In the genomic region with DNA sequence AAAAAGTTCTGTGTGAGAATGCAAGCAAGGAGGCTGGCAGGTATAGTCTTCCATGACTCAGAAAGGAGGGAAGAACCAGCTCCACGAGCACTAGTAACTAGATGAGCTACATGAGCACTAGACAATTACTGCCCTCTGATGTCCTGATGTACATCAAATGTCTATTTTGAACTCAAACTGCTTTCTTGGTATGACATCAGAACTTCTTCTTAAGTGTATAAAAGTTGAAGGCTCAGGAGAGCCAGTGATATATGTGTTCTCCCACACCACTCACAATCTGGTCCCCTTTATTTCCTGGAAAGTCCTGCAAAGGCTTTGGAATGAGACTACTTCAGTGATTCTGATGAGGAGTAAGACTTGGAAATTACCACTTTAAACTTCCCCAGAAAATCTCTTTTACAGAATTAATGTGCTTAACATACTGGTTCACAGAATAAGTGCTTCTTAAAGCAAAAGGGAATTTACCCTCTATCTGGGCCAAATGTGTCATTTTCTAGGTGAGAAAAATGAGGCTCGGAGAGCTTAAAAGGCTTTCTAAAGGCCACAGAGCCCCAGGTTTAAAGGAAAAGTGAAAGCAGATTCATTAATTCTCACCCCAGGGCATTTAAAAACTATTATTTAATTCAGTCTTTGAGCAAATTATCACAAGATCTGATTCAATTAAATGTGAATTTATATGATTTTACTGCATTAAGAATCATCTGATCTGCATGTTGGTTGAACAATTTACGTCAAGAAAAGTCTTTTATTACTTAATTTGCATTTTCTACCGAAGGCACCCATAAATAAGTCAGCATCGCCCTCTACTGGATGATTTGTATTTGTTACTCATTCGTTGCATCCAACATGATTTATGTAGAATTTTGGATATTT, we compare ENCODE assay signal across 8 cellular contexts. TPM values are rescaled to one million over a fixed set of nuclear protein-coding genes. Genes with fewer than 3 reads are reported as not detected.
DNase-seq lines count a peak whose midpoint lies in the region; ATAC-seq and TF ChIP-seq lines count a peak whose summit lies in the region.

No MANE protein-coding gene starts in this region.

- no peaks in the 10 kb centered on the region for H3K27me3 ChIP-seq in Karpas-422 (ENCODE audit: low read length)
- H3K27me3 ChIP-seq in PC-3 (ENCODE audit: low read length), result no peaks in the 10 kb centered on the region
- no peaks in the 10 kb centered on the region for H3K27me3 ChIP-seq in stomach

- H2AFZ ChIP-seq in Karpas-422 (ENCODE audit: low read length) (peak overlapping the region; percentile 93), PC-3 (ENCODE audit: low read length) (peak overlapping the region; percentile 42)

- H3K9ac ChIP-seq in Karpas-422 (ENCODE audit: low read length) (peak overlapping the region; percentile 57), PC-3 (ENCODE audit: low read length) (peak overlapping the region; percentile 1; the same call in 1 of the 2 replicates)

- BruUV-seq in PC-3 (replicated peaks; lab: Mats Ljungman, UMichigan), result no TSS peak

- no peak for TF ChIP-seq EP300 in stomach (IDR thresholded peaks at IDR 0.05)

- no peaks in the 10 kb centered on the region for H4K20me1 ChIP-seq in Karpas-422 (ENCODE audit: insufficient read depth, low read depth, low read length)
- H4K20me1 ChIP-seq in PC-3 (ENCODE audit: low read length), result no peaks in the 10 kb centered on the region

- CTCF ChIA-PET in PC-3 (lab: Charles Lee), result interaction anchor here (0.6 to 2.3 kb wide), 15 partner anchors 19 to 672 kb away, joined by 3 to 39 read pairs (median 5); a partner anchor contains a TSS

- peak overlapping the region; percentile 73 for H3K4me2 ChIP-seq in Karpas-422 (ENCODE audit: low read depth, low read length, poor library complexity, severe bottlenecking)
- peak overlapping the region; percentile 70 for H3K4me2 ChIP-seq in PC-3 (ENCODE audit: low read length)

- H3K79me2 ChIP-seq in Karpas-422 (ENCODE audit: low read length), result no peaks in the 10 kb centered on the region
- H3K79me2 ChIP-seq in PC-3 (ENCODE audit: low read length), result no peaks in the 10 kb centered on the region

- DNase-seq in EL, result peak; percentile 66
- peak; percentile 95 for DNase-seq in Karpas-422
- DNase-seq in PC-3, result peak; percentile 98
- peak in 6 of 61 donors; percentile 1 to 31 (median 14) for DNase-seq in caudate nucleus (lab: John Stamatoyannopoulos, UW)
- DNase-seq in left kidney (ENCODE audit: low read depth, low spot score), result peak; percentile 83
- DNase-seq in stomach, result no peak
- no peak for DNase-seq in HK-2 (ENCODE audit: unreplicated experiment)

- intact Hi-C loops in PC-3 (cut with micrococcal nuclease) (loop anchor here (1.0 to 5.0 kb wide), 9 partner anchors 19 to 677 kb away; a partner anchor contains a TSS), stomach (cut with DNase I; ENCODE audit: low total_unique reads) (loop anchor here (10.0 kb wide), 1 partner anchor 119 kb away; no protein-coding TSS in a partner anchor)

- H3K9me2 ChIP-seq in Karpas-422 (replicated peaks; ENCODE audit: insufficient read depth, low read length) (no peaks in the 10 kb centered on the region), PC-3 (replicated peaks; ENCODE audit: low read length) (no peaks in the 10 kb centered on the region)

- ATAC-seq in GM21447 (IDR thresholded peaks at IDR 0.05; ENCODE audit: unreplicated experiment) (peak; percentile 52), PC-3 (peak; percentile 80)

- H3F3A ChIP-seq in PC-3 (ENCODE audit: low read length, unreplicated experiment), result peaks cover 7% of the 10 kb centered on the region

- WGBS in stomach, 5 donors, result 3 to 6% (median 5%) methylated on average over 6 of the region's 6 CpGs

- H3K36me3 ChIP-seq in Karpas-422 (ENCODE audit: insufficient read depth, low read length) (no peaks in the 10 kb centered on the region), PC-3 (ENCODE audit: low read depth, low read length) (no peaks in the 10 kb centered on the region), stomach (no peaks in the 10 kb centered on the region)

- peak overlapping the region; percentile 57 for H3K4me3 ChIP-seq in Karpas-422 (ENCODE audit: low read length)
- H3K4me3 ChIP-seq in PC-3 (ENCODE audit: low read length), result peak overlapping the region; percentile 50
- peak overlapping the region; percentile 34 to 40 (median 38) for H3K4me3 ChIP-seq in stomach

- POLR2A ChIA-PET in PC-3 (lab: Charles Lee; ENCODE audit: unreplicated experiment), result interaction anchor here (0.5 to 0.7 kb wide), 3 partner anchors 8 to 114 kb away, joined by 3 to 5 read pairs (median 3); no protein-coding TSS in a partner anchor

- no peak for TF ChIP-seq POLR2A in stomach (IDR thresholded peaks at IDR 0.05)

- H3K4me1 ChIP-seq in Karpas-422 (ENCODE audit: low read length), result peaks cover 46% of the 10 kb centered on the region
- H3K4me1 ChIP-seq in PC-3 (ENCODE audit: insufficient read depth, low read length), result peaks cover 33% of the 10 kb centered on the region
- peaks cover 0 to 8% (median 3%) of the 10 kb centered on the region in 4 donors for H3K4me1 ChIP-seq in stomach

- peaks cover 18% of the 10 kb centered on the region for H3K9me3 ChIP-seq in Karpas-422 (ENCODE audit: low read length)
- H3K9me3 ChIP-seq in PC-3 (ENCODE audit: low read length), result no peaks in the 10 kb centered on the region
- H3K9me3 ChIP-seq in stomach, result no peaks in the 10 kb centered on the region

- H3K27ac ChIP-seq in Karpas-422 (ENCODE audit: low read length) (peak overlapping the region; percentile 83), PC-3 (ENCODE audit: low read length) (no peak overlapping the region), caudate nucleus (ENCODE audit: low read depth, low read length) (peak overlapping the region; percentile 24), stomach (peak overlapping the region in 4 of 5 donors; percentile 43 to 81 (median 53))

- peak; percentile 100 for TF ChIP-seq CTCF in PC-3 (conservative IDR thresholded peaks at IDR 0.05; ENCODE audit: low read depth, low read length)
- peak in 5 of 7 experiments; percentile 36 to 82 (median 51) for TF ChIP-seq CTCF in stomach (IDR thresholded peaks at IDR 0.05)

RNA-seq across cellular contexts. Expression of a gene that starts 18.8 kb away (rescaled TPM):
- 155 and 162 TPM in 2 replicates for total RNA-seq in Karpas-422 (2014; rRNA removed; shearing (Covaris generic); ENCODE audit: low replicate concordance)
- 236 and 266 TPM in 2 replicates for total RNA-seq in PC-3 (2014; rRNA removed)
- 100 to 1,000 TPM in 4 of 5 donors, 10 to 100 TPM in 1; 60.7 to 322 (median 158) TPM for total RNA-seq in stomach
- polyA plus RNA-seq in stomach, result 10 to 100 TPM; 26.6 to 45.9 (median 38.9) TPM

Comparison
In these comparisons a context has a peak if more than half of its experiments do, and no peak if none do; other contexts are left out.
1. DNase-seq: peak in EL (single experiment), Karpas-422 (single experiment), PC-3 (single experiment) and left kidney (single experiment); none in stomach (single experiment) and HK-2 (single experiment).
2. Peak in every context shown above with its lines, with median percentiles within 50 percentile points of each other: H3K4me3 ChIP-seq.